ENCODE assay signal across 1 cellular context in genomic region chr5:113194125-113194524, GRCh38.
TF ChIP-seq lines count a peak whose summit lies in the region.

No MANE protein-coding gene starts in this region.

TF ChIP-seq in HepG2, 621 proteins besides CTCF, POLR2A, EP300 and RAD21 (continued from another document):
- TF ChIP-seq ZXDC (CRISPR knock-in tag; IDR thresholded peaks at IDR 0.05), result no peak
- peak; percentile 69 for TF ChIP-seq HNF4A (CRISPR knock-in tag; IDR thresholded peaks at IDR 0.05)
- TF ChIP-seq RCOR2 (CRISPR knock-in tag; IDR thresholded peaks at IDR 0.05), result peak; percentile 41; the same call in 1 of the 2 replicates
- TF ChIP-seq ZNF770 (CRISPR knock-in tag; IDR thresholded peaks at IDR 0.05), result peak; percentile 93
- no peak for TF ChIP-seq ZNF546 (CRISPR knock-in tag; conservative IDR thresholded peaks at IDR 0.05)
- TF ChIP-seq GATAD2A (CRISPR knock-in tag; IDR thresholded peaks at IDR 0.05), result 0 out of 2 replicates have a peak, but pooled peaks have one; percentile 32
- no peak for TF ChIP-seq SP140L (CRISPR knock-in tag; IDR thresholded peaks at IDR 0.05; ENCODE audit: borderline replicate concordance)
- TF ChIP-seq ZNF850 (CRISPR knock-in tag; conservative IDR thresholded peaks at IDR 0.05), result no peak
- no peak for TF ChIP-seq ZNF263 (CRISPR knock-in tag; IDR thresholded peaks at IDR 0.05)
- TF ChIP-seq KDM1A (CRISPR knock-in tag; IDR thresholded peaks at IDR 0.05), result peak; percentile 90
- TF ChIP-seq RAD51 (IDR thresholded peaks at IDR 0.05; ENCODE audit: borderline replicate concordance), result no peak
- TF ChIP-seq NCOR1 (IDR thresholded peaks at IDR 0.05; ENCODE audit: borderline replicate concordance, low read length), result peak; percentile 46; the same call in 1 of the 2 replicates
- no peak for TF ChIP-seq ZZZ3 (CRISPR knock-in tag; IDR thresholded peaks at IDR 0.05; ENCODE audit: borderline replicate concordance)
- no peak for TF ChIP-seq SIN3B (IDR thresholded peaks at IDR 0.05; ENCODE audit: low read length)
- no peak for TF ChIP-seq ZGPAT (CRISPR knock-in tag; IDR thresholded peaks at IDR 0.05)
- TF ChIP-seq FOXA3 (CRISPR knock-in tag; IDR thresholded peaks at IDR 0.05), result 0 out of 2 replicates have a peak, but pooled peaks have one; percentile 24
- peak; percentile 42; the same call in 1 of the 2 replicates for TF ChIP-seq SMC3 (IDR thresholded peaks at IDR 0.05; ENCODE audit: low read length)
- no peak for TF ChIP-seq FOSL1 (CRISPR knock-in tag; IDR thresholded peaks at IDR 0.05; ENCODE audit: borderline replicate concordance)
- no peak for TF ChIP-seq POGZ (CRISPR knock-in tag; IDR thresholded peaks at IDR 0.05)
- TF ChIP-seq FOXO1 (CRISPR knock-in tag; IDR thresholded peaks at IDR 0.05), result 0 out of 2 replicates have a peak, but pooled peaks have one; percentile 37
- no peak for TF ChIP-seq GATA4 (IDR thresholded peaks at IDR 0.05; ENCODE audit: borderline replicate concordance, low read depth)
- peak; percentile 25; the same call in 1 of the 2 replicates for TF ChIP-seq CEBPG (CRISPR knock-in tag; IDR thresholded peaks at IDR 0.05)
- TF ChIP-seq ZNF777 (CRISPR knock-in tag; IDR thresholded peaks at IDR 0.05), result no peak
- TF ChIP-seq ZNF883 (CRISPR knock-in tag; IDR thresholded peaks at IDR 0.05; ENCODE audit: not compliant biosample characterization), result no peak
- peak; percentile 69; the same call in 1 of the 2 replicates for TF ChIP-seq CEBPB (IDR thresholded peaks at IDR 0.05; ENCODE audit: borderline replicate concordance, low read depth, low read length)
